ENCODE assay signal across 8 cellular contexts in the genomic region with DNA sequence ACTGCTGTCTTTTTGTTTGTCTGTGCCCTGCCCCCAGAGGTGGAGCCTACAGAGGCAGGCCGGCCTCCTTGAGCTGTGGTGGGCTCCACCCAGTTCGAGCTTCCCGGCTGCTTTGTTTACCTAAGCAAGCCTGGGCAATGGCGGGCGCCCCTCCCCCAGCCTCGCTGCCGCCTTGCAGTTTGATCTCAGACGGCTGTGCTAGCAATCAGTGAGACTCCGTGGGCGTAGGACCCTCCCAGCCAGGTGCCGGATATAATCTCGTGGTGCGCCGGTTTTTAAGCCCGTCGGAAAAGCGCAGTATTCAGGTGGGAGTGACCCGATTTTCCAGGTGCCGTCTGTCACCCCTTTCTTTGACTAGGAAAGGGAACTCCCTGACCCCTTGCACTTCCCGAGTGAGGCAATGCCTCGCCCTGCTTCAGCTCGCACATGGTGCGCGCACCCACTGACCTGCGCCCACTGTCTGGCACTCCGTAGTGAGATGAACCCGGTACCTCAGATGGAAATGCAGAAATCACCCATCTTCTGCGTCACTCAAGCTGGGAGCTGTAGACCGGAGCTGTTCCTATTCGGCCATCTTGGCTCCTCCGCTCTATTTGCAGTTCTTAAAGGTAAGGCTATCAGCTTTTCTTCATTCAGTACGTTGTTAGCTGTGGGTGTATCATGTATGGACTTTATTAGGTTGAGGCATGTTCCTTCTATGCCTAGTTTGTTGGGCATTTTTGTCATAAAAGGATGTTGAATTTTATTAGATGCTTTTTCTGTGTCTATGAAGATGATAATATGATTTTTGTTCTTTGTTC.
A peak's percentile ranks its signal among the peaks of the same experiment; 100 is the strongest.
DNase-seq lines count a peak whose midpoint lies in the region; ATAC-seq and TF ChIP-seq lines count a peak whose summit lies in the region.
"Not testable (repeated sequence)": the region's sequence is repeated elsewhere in the genome, so short reads cannot be mapped to it uniquely, and the experiment has no call there.

No MANE protein-coding gene starts in this region.

- TSS peak; percentile 39 for BruUV-seq in Calu3 (replicated peaks; lab: Mats Ljungman, UMichigan)

- H3K4me1 ChIP-seq in HEK293 (ENCODE audit: control insufficient read depth, insufficient read depth, low read length) = not testable (repeated sequence)

- H3K9me3 ChIP-seq in HEK293 (ENCODE audit: control insufficient read depth, insufficient read depth, low read depth, low read length) = not testable (repeated sequence)

- H3K36me3 Mint-ChIP-seq in Calu3 (ENCODE audit: insufficient read depth, unreplicated experiment) = peaks cover 16% of the 10 kb centered on the region
- H3K36me3 Mint-ChIP-seq in progenitor cell of endocrine pancreas (ENCODE audit: insufficient read depth) = peaks cover 13% of the 10 kb centered on the region

- H3K27me3 Mint-ChIP-seq in Calu3 (ENCODE audit: unreplicated experiment); progenitor cell of endocrine pancreas: not testable (repeated sequence)

- POLR2A ChIA-PET in HEK293 (lab: Yijun Ruan, JAX) = not testable (repeated sequence)

- H3K4me3 Mint-ChIP-seq in Calu3 (ENCODE audit: low read depth, unreplicated experiment) (peak overlapping the region; percentile 91), progenitor cell of endocrine pancreas (ENCODE audit: low read depth) (peak overlapping the region; percentile 70)

- H3K27ac Mint-ChIP-seq in Calu3 (ENCODE audit: unreplicated experiment) (peak overlapping the region; percentile 87), progenitor cell of endocrine pancreas (peak overlapping the region; percentile 90)

- not testable (repeated sequence) for H3K4me3 ChIP-seq in HEK293 (ENCODE audit: low read depth, low read length)
- peak overlapping the region; percentile 33 for H3K4me3 ChIP-seq in fibroblast of villous mesenchyme (ENCODE audit: low read depth, low read length)

- CTCF ChIA-PET in Calu3 (lab: Charles Lee); HEK293 (lab: Yijun Ruan, JAX): not testable (repeated sequence)

- H3K9me3 Mint-ChIP-seq in Calu3 (ENCODE audit: low read depth, unreplicated experiment) (peaks cover 20% of the 10 kb centered on the region), progenitor cell of endocrine pancreas (ENCODE audit: low read depth) (peaks cover 25% of the 10 kb centered on the region)

- DNase-seq in Calu3 (peak; percentile 27), NCI-H2196 treated with DMSO at 0.1 percent for 48 hours (lab: John Stamatoyannopoulos, UW; ENCODE audit: unreplicated experiment) (peak; percentile 17), NCI-H774 (lab: John Stamatoyannopoulos, UW) (peak; percentile 8), SW480 (ENCODE audit: low spot score) (peak; percentile 37), left colon (peak in 1 of 2 donors; percentile 16)
- DNase-seq in fibroblast of villous mesenchyme (ENCODE audit: low read depth); progenitor cell of endocrine pancreas (ENCODE audit: low spot score, unreplicated experiment): not testable (repeated sequence)

- TF ChIP-seq CTCF in Calu3 (IDR thresholded peaks at IDR 0.05; ENCODE audit: unreplicated experiment); HEK293 (tag by site-specific recombination; IDR thresholded peaks at IDR 0.05); fibroblast of villous mesenchyme (IDR thresholded peaks at IDR 0.05; ENCODE audit: insufficient read depth, low read depth, low read length); progenitor cell of endocrine pancreas (IDR thresholded peaks at IDR 0.05; ENCODE audit: unreplicated experiment): not testable (repeated sequence)

- intact Hi-C loops in Calu3 (cut with micrococcal nuclease; ENCODE audit: unreplicated experiment); left colon (cut with DNase I, micrococcal nuclease): not testable (repeated sequence)

- peak; percentile 88 for ATAC-seq in left colon

- H3K36me3 ChIP-seq in HEK293 (ENCODE audit: control insufficient read depth in 2 of 2, insufficient read depth in 1 of 2, low read length in 2 of 2) = not testable (repeated sequence)

- not testable (repeated sequence) for H3K27ac ChIP-seq in HEK293 (ENCODE audit: extremely low read depth, low read depth, low read length)

- peaks cover 14% of the 10 kb centered on the region for H3K4me1 Mint-ChIP-seq in Calu3 (ENCODE audit: low read depth, unreplicated experiment)
- not testable (repeated sequence) for H3K4me1 Mint-ChIP-seq in progenitor cell of endocrine pancreas (ENCODE audit: low read depth)

TF ChIP-seq in HEK293, 187 proteins besides CTCF, POLR2A, EP300 and RAD21:
- TF ChIP-seq ZNF341 (tag by site-specific recombination; IDR thresholded peaks at IDR 0.05; ENCODE audit: low read depth) (peak; percentile 42), TRIM28 (IDR thresholded peaks at IDR 0.05; ENCODE audit: borderline replicate concordance, low read length) (peak; percentile 66; the same call in 1 of the 2 replicates), YY1 (tag by site-specific recombination; IDR thresholded peaks at IDR 0.05) (peak; percentile 41; the same call in 1 of the 2 replicates), SP2 (tag by site-specific recombination; IDR thresholded peaks at IDR 0.05) (0 out of 2 replicates have a peak, but pooled peaks have one; percentile 12), ZBTB8A (tag by site-specific recombination; IDR thresholded peaks at IDR 0.05) (peak; percentile 66), SETDB1 (IDR thresholded peaks at IDR 0.05; ENCODE audit: insufficient read length, low read length) (peak; percentile 55), ZEB2 (tag by site-specific recombination; IDR thresholded peaks at IDR 0.05) (0 out of 2 replicates have a peak, but pooled peaks have one; percentile 17)
